8 cellular contexts compared by ENCODE assay signal in the genomic region with DNA sequence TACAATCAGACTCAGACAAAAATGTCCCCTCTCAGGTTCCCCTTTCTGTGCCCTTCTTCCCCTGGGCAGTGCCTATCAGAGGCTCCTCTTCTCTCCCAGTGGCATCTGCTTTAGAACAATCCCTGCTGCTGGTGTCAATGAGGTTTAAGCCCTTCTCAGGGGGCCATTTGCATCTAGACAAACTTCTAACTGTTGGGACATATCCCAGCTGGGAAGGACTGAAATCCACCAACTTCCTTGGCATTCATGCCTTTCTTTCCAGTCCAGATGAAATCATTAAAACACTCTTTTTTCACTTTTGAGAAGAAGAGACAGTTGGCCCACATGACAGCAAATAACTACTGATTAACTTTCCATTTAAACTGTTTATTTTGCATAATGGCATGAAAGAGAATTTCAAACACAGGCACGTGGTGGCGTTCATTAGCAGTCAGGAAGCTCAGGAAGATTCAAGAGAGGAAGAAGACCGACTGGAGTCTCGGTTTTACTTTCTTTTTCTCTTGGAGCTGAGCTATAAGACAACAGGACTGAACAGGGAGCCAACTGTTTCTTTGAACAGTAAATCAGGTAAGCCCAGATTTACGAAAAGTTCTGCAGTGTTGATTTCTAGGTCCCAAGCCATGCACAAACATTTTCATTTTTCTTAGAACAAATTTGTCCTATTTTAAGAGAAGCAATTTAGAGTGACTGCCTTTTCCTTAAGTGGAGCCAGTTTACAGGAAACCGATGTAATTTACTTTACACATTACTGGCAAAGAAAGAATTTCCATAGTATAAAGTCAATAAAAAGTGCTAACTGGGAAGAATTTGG. TPM values are rescaled to one million over a fixed set of nuclear protein-coding genes. Genes with fewer than 3 reads are reported as not detected.
A peak's percentile ranks its signal among the peaks of the same experiment; 100 is the strongest.
DNase-seq lines count a peak whose midpoint lies in the region; ATAC-seq, FAIRE-seq and TF ChIP-seq lines count a peak whose summit lies in the region.

TSS of gene GIMAP2 (plus strand) at position 488 of the 811 bp plus-strand sequence. CDS start 1,354 bp downstream, outside the sequence.

- TF ChIP-seq CTCF in C4-2B (conservative IDR thresholded peaks at IDR 0.05) (peak; percentile 28), H1 (IDR thresholded peaks at IDR 0.05; ENCODE audit: control extremely low read depth in 1 of 3, insufficient read depth in 1 of 3, low read depth in 1 of 3, low read length in 3 of 3) (no peak), natural killer cell (IDR thresholded peaks at IDR 0.05) (no peak)

- H4K91ac ChIP-seq in H1 (replicated peaks; ENCODE audit: insufficient read length, low read length) = no peak within 1 kb of the TSS

- H3K4me1 Mint-ChIP-seq in natural killer cell = peaks cover 89 to 97% of the 10 kb centered on the region in 2 donors

- no peak within 1 kb of the TSS for H2BK5ac ChIP-seq in H1 (ENCODE audit: low read depth, low read length)

- TF ChIP-seq RAD21 in H1 (IDR thresholded peaks at IDR 0.05 in 1 of 2, conservative IDR thresholded peaks at IDR 0.05 in 1 of 2; ENCODE audit: low read depth in 2 of 2, low read length in 2 of 2) = no peak

- H3K23ac ChIP-seq in H1 (ENCODE audit: insufficient read length) = no peak within 1 kb of the TSS

- WGBS in H1 (ENCODE audit: extremely low coverage in 1 of 2, insufficient coverage in 1 of 2, insufficient read length in 1 of 2, insufficient replicate concordance in 2 of 2, low coverage in 1 of 2, low lambda C conversion rate in 2 of 2, missing lambda C conversion rate in 1 of 2), 2 experiments = 65% methylated on average over 6 of the region's 6 CpGs; no CpG with 5 or more reads in 1 of the 2 experiments

- H3K36me3 ChIP-seq in H1 (ENCODE audit: control insufficient read depth in 2 of 4, insufficient read depth in 4 of 4, low read length in 3 of 4) = no peaks in the 10 kb centered on the region

- intact Hi-C loops in natural killer cell (cut with micrococcal nuclease) = loop anchor here (1.0 to 5.0 kb wide), 4 partner anchors 17 to 168 kb away; partner anchors contain the start of genes GIMAP5 and GIMAP6

- H3K27me3 Mint-ChIP-seq in natural killer cell (ENCODE audit: low read depth in 2 of 2) = no peaks in the 10 kb centered on the region

- no peak within 1 kb of the TSS for H3K4ac ChIP-seq in H1 (replicated peaks; ENCODE audit: insufficient read length, low read depth, low read length)

- DNase-seq in SK-MEL-5 (ENCODE audit: low read depth, low spot score) (peak; percentile 69), H1 (ENCODE audit: low read depth in 1 of 2, low spot score in 2 of 2) (no peak), natural killer cell (no peak), NCI-H1092 (lab: John Stamatoyannopoulos, UW) (no peak), COLO668 (lab: John Stamatoyannopoulos, UW; ENCODE audit: unreplicated experiment) (no peak)

- no peak within 1 kb of the TSS for H3K56ac ChIP-seq in H1 (replicated peaks; ENCODE audit: insufficient read length, low read depth, low read length)

- ATAC-seq in GM18870 (IDR thresholded peaks at IDR 0.05; ENCODE audit: unreplicated experiment) (peak; percentile 89), HG03066 (IDR thresholded peaks at IDR 0.05; ENCODE audit: low read depth, unreplicated experiment) (peak; percentile 95), natural killer cell (peak; percentile 78 to 88 (median 79))

- TF ChIP-seq POLR2A in H1 (IDR thresholded peaks at IDR 0.05; ENCODE audit: control extremely low read depth in 1 of 2, low read depth in 2 of 2, low read length in 2 of 2) = no peak

- H3K18ac ChIP-seq in H1 (ENCODE audit: extremely low read depth, low read length) = no peak within 1 kb of the TSS

- H3K9me3 ChIP-seq in H1 (ENCODE audit: insufficient read depth in 2 of 2, low read depth in 1 of 2, low read length in 1 of 2) = no peaks in the 10 kb centered on the region

- no peak within 1 kb of the TSS for H2AK5ac ChIP-seq in H1 (ENCODE audit: low read depth, low read length)

- no peak for FAIRE-seq in H1 (lab: Jason Lieb, UNC)

- H3K36me3 Mint-ChIP-seq in natural killer cell = peaks cover 48% of the 10 kb centered on the region

- H2BK12ac ChIP-seq in H1 (ENCODE audit: low read depth, low read length) = no peak within 1 kb of the TSS

- CTCF ChIA-PET in H1 (lab: Charles Lee; ENCODE audit: partially characterized antibody) = interaction anchor here (1.0 to 1.4 kb wide), 3 partner anchors 11 to 237 kb away, joined by 3 to 4 read pairs (median 3); no protein-coding TSS in a partner anchor

- 0 out of 2 replicates have a peak within 1 kb of the TSS, but pooled peaks have one; percentile 15 for H2AFZ ChIP-seq in H1 (ENCODE audit: low read length)

- no peaks in the 10 kb centered on the region for H4K20me1 ChIP-seq in H1 (replicated peaks in 1 of 2; ENCODE audit: control insufficient read depth in 1 of 2, insufficient read depth in 2 of 2, low read length in 2 of 2)

- H3K27ac ChIP-seq in C4-2B (peak within 1 kb of the TSS; percentile 34; the same call in 1 of the 2 replicates), H1 (ENCODE audit: low read depth, low read length) (no peak within 1 kb of the TSS)

- POLR2A ChIA-PET in H1 (lab: Charles Lee; ENCODE audit: partially characterized antibody) = no interaction called here

- peak within 1 kb of the TSS; percentile 97 to 99 for H3K27ac Mint-ChIP-seq in natural killer cell

- H3K79me1 ChIP-seq in H1 (ENCODE audit: low read depth, low read length) = no peaks in the 10 kb centered on the region

- no peak within 1 kb of the TSS for H3K4me3 ChIP-seq in H1 (ENCODE audit: extremely low read depth in 1 of 4, insufficient read depth in 2 of 4, low read depth in 3 of 4, low read length in 4 of 4)

- no peak within 1 kb of the TSS for H2BK15ac ChIP-seq in H1 (ENCODE audit: low read length)

- H3K9ac ChIP-seq in H1 (replicated peaks in 1 of 4; ENCODE audit: extremely low read depth in 1 of 4, low read depth in 3 of 4, low read length in 3 of 4) = no peak within 1 kb of the TSS

- no peaks in the 10 kb centered on the region; a peak in 1 of 7 replicates for H3K4me1 ChIP-seq in H1 (replicated peaks in 1 of 4; ENCODE audit: control insufficient read depth in 3 of 4, insufficient read depth in 4 of 4, low read length in 3 of 4)

- no peaks in the 10 kb centered on the region for H3K27me3 ChIP-seq in H1 (replicated peaks in 1 of 4; ENCODE audit: control insufficient read depth in 3 of 4, extremely low read depth in 1 of 4, insufficient read depth in 3 of 4, low read length in 3 of 4)

- no peaks in the 10 kb centered on the region for H3K79me2 ChIP-seq in H1 (ENCODE audit: control insufficient read depth in 1 of 2, insufficient read depth in 2 of 2, low read length in 2 of 2)

- H3K14ac ChIP-seq in H1 (ENCODE audit: insufficient read length) = no peak within 1 kb of the TSS

- H3K9me3 Mint-ChIP-seq in natural killer cell = peaks cover 2 to 3% of the 10 kb centered on the region in 2 donors

- H2BK20ac ChIP-seq in H1 (ENCODE audit: low read length) = no peak within 1 kb of the TSS

- H4K5ac ChIP-seq in H1 (ENCODE audit: insufficient read length, low read depth, low read length) = no peak within 1 kb of the TSS

- H4K8ac ChIP-seq in H1 (ENCODE audit: extremely low read depth, insufficient read depth, low read length) = no peak within 1 kb of the TSS

- in situ Hi-C loops in SK-MEL-5 (cut with HindIII; ENCODE audit: low pct_unique_long_range_greater_than_20kb, low sequenced_read_pairs) = no loop called here

- H3K4me3 Mint-ChIP-seq in natural killer cell = peak within 1 kb of the TSS; percentile 83

- H2BK120ac ChIP-seq in H1 (replicated peaks; ENCODE audit: low read depth, low read length) = no peak within 1 kb of the TSS

- H3K23me2 ChIP-seq in H1 (ENCODE audit: low read depth, low read length) = no peaks in the 10 kb centered on the region; the same call in 1 of the 2 replicates

- no peak for TF ChIP-seq EP300 in H1 (IDR thresholded peaks at IDR 0.05; ENCODE audit: borderline replicate concordance in 1 of 2, low read depth in 2 of 2, low read length in 2 of 2)

- no peak within 1 kb of the TSS for H3K4me2 ChIP-seq in H1 (ENCODE audit: insufficient read depth in 1 of 2, low read depth in 2 of 2, low read length in 2 of 2)

TF ChIP-seq in H1, 55 proteins besides CTCF, POLR2A, EP300 and RAD21 (continues in another document):
- TF ChIP-seq HDAC6 (IDR thresholded peaks at IDR 0.05; ENCODE audit: low read depth, low read length) (no peak), SUZ12 (IDR thresholded peaks at IDR 0.05; ENCODE audit: low read length) (no peak), TAF1 (IDR thresholded peaks at IDR 0.05; ENCODE audit: low read depth, low read length) (no peak), CTBP2 (IDR thresholded peaks at IDR 0.05; ENCODE audit: borderline replicate concordance, insufficient read depth, insufficient read length, low read length) (no peak), TCF12 (IDR thresholded peaks at IDR 0.05; ENCODE audit: low read depth, low read length) (no peak), CEBPB (IDR thresholded peaks at IDR 0.05; ENCODE audit: low read depth, low read length) (no peak), PHF8 (conservative IDR thresholded peaks at IDR 0.05; ENCODE audit: low read depth, low read length) (no peak), GABPA (IDR thresholded peaks at IDR 0.05; ENCODE audit: borderline replicate concordance, insufficient read depth, low read length) (no peak), CREB1 (IDR thresholded peaks at IDR 0.05) (no peak), SP1 (IDR thresholded peaks at IDR 0.05; ENCODE audit: low read depth, low read length) (no peak), ASH2L (IDR thresholded peaks at IDR 0.05; ENCODE audit: low read length) (no peak)
- TF ChIP-seq, protein P1, sequence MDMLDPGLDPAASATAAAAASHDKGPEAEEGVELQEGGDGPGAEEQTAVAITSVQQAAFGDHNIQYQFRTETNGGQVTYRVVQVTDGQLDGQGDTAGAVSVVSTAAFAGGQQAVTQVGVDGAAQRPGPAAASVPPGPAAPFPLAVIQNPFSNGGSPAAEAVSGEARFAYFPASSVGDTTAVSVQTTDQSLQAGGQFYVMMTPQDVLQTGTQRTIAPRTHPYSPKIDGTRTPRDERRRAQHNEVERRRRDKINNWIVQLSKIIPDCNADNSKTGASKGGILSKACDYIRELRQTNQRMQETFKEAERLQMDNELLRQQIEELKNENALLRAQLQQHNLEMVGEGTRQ (IDR thresholded peaks at IDR 0.05; ENCODE audit: low read length) = no peak

RNA-seq across cellular contexts. Expression of gene GIMAP2, which starts in this region (rescaled TPM):
- 12.6 and 13.5 TPM in 2 replicates for total RNA-seq in SK-MEL-5 (2014; rRNA removed; shearing (Covaris generic))
- 2.9 and 5.3 TPM in 2 replicates for polyA plus RNA-seq in SK-MEL-5 (2015; cell fraction: cytosol; rRNA removed)
- 5.2 and 13.0 TPM in 2 replicates for polyA plus RNA-seq in SK-MEL-5 (2015; cell fraction: nucleus; rRNA removed)
- total RNA-seq in H1 (2021; fragmentation: NEBNext Ultra II Directional; extraction: Animal tissue kit (Norgen Biotek cat#: 25700)) = not detected in 2 replicates
- polyA plus RNA-seq in H1 (2011; rRNA removed) = not detected in 2 replicates
- polyA plus RNA-seq in H1 (2011; cell fraction: cytosol; rRNA removed) = not detected
- not detected for polyA plus RNA-seq in H1 (2011; cell fraction: nucleus; rRNA removed)
- polyA plus RNA-seq in H1 (2012, experiment 1 of 2) = not detected in 4 replicates
- not detected for polyA plus RNA-seq in H1 (2012, experiment 2 of 2)
- polyA plus RNA-seq in H1 (2013, experiment 1 of 2) = not detected
- polyA plus RNA-seq in H1 (2013, experiment 2 of 2) = not detected
- not detected in 2 replicates for polyA minus RNA-seq in H1 (2011; rRNA and poly(A)+ RNA removed)
- polyA minus RNA-seq in H1 (2011; cell fraction: cytosol; rRNA and poly(A)+ RNA removed) = not detected
- polyA minus RNA-seq in H1 (2011; cell fraction: nucleus; rRNA and poly(A)+ RNA removed) = not detected
- 10 to 100 TPM; 47.5 to 77.5 (median 61.0) TPM for total RNA-seq in natural killer cell

Comparison
In these comparisons a context has a peak if more than half of its experiments do, and no peak if none do; other contexts are left out.
1. RNA of gene GIMAP2 (total RNA-seq): 47.5 to 77.5 TPM in natural killer cell and 12.6 to 13.5 TPM in SK-MEL-5; not detected in H1; every median in the first group is over 10 times any median in the second.
2. Peak in every context shown above with its lines, with median percentiles within 50 percentile points of each other: ATAC-seq.